In the genomic region with DNA sequence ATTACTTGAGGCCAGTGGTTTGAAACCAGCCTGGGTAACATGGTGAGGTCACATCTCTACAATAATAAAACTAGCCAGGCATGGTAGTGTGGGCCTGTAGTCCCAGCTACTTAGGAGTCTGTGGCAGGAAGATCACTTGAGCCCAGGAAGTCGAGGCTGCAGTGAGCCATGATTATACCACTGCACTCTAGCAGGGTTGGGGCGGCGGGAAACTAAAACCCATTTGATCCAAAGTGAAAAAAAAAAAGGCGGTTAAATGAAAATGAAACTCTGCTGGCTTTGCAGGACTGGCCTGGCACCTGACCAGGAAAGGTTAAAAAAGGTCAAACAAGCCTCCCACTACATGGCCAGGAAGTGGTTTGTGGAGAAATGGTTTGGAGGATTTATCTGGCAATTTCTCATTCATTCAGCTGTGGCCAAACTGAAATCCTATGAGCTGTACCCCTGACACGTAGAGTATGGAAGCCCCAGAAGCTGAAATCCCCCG, we compare ENCODE assay signal across 8 cellular contexts. TPM values are rescaled to one million over a fixed set of nuclear protein-coding genes. Genes with fewer than 3 reads are reported as not detected.
A peak's percentile ranks its signal among the peaks of the same experiment; 100 is the strongest.
DNase-seq lines count a peak whose midpoint lies in the region; ATAC-seq and TF ChIP-seq lines count a peak whose summit lies in the region.

No MANE protein-coding gene starts in this region.

- intact Hi-C loops in right lobe of liver (cut with DNase I) = no loop called here

- no peaks in the 10 kb centered on the region for H3K9me3 ChIP-seq in right lobe of liver

- H3K27ac ChIP-seq in right lobe of liver = peak overlapping the region in 1 of 3 donors; percentile 9

- H3K27me3 ChIP-seq in right lobe of liver = no peaks in the 10 kb centered on the region

- no peak for TF ChIP-seq CTCF in right lobe of liver (IDR thresholded peaks at IDR 0.05)

- 6% methylated on average over 6 of the region's 6 CpGs for WGBS in right lobe of liver (ENCODE audit: insufficient coverage, low coverage, low lambda C conversion rate, missing lambda C conversion rate)

- H3K36me3 ChIP-seq in right lobe of liver = no peaks in the 10 kb centered on the region

- TF ChIP-seq POLR2A in right lobe of liver (IDR thresholded peaks at IDR 0.05) = no peak

- DNase-seq in EH (ENCODE audit: low read depth) = peak; percentile 82
- DNase-seq in activated CD4-positive, alpha-beta T cell treated with anti-CD3 and anti-CD28 coated beads, Interleukin-2, amount 50 U/mL, for 48 hours = peak; percentile 34 to 55
- DNase-seq in right lobe of liver = peak in 2 of 3 donors; percentile 43 to 70
- no peak for DNase-seq in NCI-H82 treated with DMSO at 0.1 percent for 48 hours (lab: John Stamatoyannopoulos, UW; ENCODE audit: unreplicated experiment)
- no peak for DNase-seq in NCI-H1694 (lab: John Stamatoyannopoulos, UW)
- DNase-seq in dedifferentiated amniotic fluid mesenchymal stem cell (ENCODE audit: extremely low spot score) = no peak
- DNase-seq in NCI-H345 treated with DMSO at 0.1 percent for 48 hours (lab: John Stamatoyannopoulos, UW; ENCODE audit: unreplicated experiment) = no peak

- H3K4me1 ChIP-seq in right lobe of liver = peaks cover 0 to 6% (median 2%) of the 10 kb centered on the region in 4 donors

- peak; percentile 38 for ATAC-seq in HG03159 (IDR thresholded peaks at IDR 0.05; ENCODE audit: unreplicated experiment)
- ATAC-seq in right lobe of liver = peak; percentile 73 to 94 (median 88)

- H3K4me3 ChIP-seq in right lobe of liver = no peak overlapping the region

RNA-seq across cellular contexts. Expression of gene MTRES1, which starts 36.6 kb away (rescaled TPM):
- 10 to 100 TPM in 5 of 6 experiments, 1 to 10 TPM in 1; 9.8 to 17.6 (median 12.9) TPM for total RNA-seq in right lobe of liver

RNA-seq across cellular contexts. Expression of gene BEND3, which starts 50.7 kb away (rescaled TPM):
- total RNA-seq in right lobe of liver = 1 to 10 TPM in 4 of 6 experiments, under 1 TPM in 2; 0.83 to 2.7 (median 1.4) TPM

Comparison
In these comparisons a context has a peak if more than half of its experiments do, and no peak if none do; other contexts are left out.
1. DNase-seq: peak in EH (single experiment), activated CD4-positive, alpha-beta T cell treated with anti-CD3 and anti-CD28 coated beads, Interleukin-2, amount 50 U/mL, for 48 hours (2 of 2) and right lobe of liver (2 of 3); none in NCI-H82 treated with DMSO at 0.1 percent for 48 hours (single experiment), NCI-H1694 (single experiment), dedifferentiated amniotic fluid mesenchymal stem cell (single experiment) and NCI-H345 treated with DMSO at 0.1 percent for 48 hours (single experiment).